ENCODE assay signal across 13 cellular contexts in the genomic region with DNA sequence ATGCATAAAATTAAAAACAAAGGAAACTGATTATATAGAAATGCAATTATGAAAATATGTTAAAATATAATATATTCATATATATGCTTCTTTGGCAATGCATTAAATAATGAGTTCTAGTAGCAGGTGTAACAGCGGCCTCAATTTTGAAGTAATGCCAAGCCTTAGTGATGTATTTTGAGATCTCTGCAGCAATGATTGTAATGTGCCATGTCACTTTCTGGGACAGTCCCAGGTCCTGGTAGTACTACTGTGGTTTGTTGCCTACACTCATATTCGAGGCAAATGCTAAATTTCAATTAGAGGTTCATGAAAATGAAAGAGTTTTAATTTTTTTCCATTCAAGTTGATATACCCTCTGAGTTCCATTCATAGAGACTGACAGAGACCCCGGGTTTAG.
A peak's percentile ranks its signal among the peaks of the same experiment; 100 is the strongest.
DNase-seq lines count a peak whose midpoint lies in the region; ATAC-seq and TF ChIP-seq lines count a peak whose summit lies in the region.
"Had no signal": no experiment of that assay in that cellular context is flagged by ENCODE, and none has a peak within 500 bp of the region (broad histone marks: within the 10 kb centered on the region; RNA-seq: fewer than 3 reads in every experiment).

No MANE protein-coding gene starts in this region.

- no peaks in the 10 kb centered on the region for H3K27me3 Mint-ChIP-seq in chondrocyte (ENCODE audit: low read depth)
- H3K27me3 Mint-ChIP-seq: CD4-positive, alpha-beta T cell had no signal

- no peak overlapping the region for H2AFZ ChIP-seq in neural cell (ENCODE audit: low read depth, low read length)

- ATAC-seq in foreskin keratinocyte: no peak

- H3K27me3 ChIP-seq in neural cell (ENCODE audit: insufficient read depth, low read depth, low read length) (no peaks in the 10 kb centered on the region), foreskin keratinocyte (no peaks in the 10 kb centered on the region)

- no peaks in the 10 kb centered on the region for H3K79me2 ChIP-seq in neural cell (replicated peaks; ENCODE audit: insufficient read depth, low read length)

- H3K4me2 ChIP-seq in neural cell (ENCODE audit: low read length): no peak overlapping the region

- H3K4me1 ChIP-seq in foreskin keratinocyte: no peaks in the 10 kb centered on the region
- H3K4me1 ChIP-seq: Caco-2 had no signal

- no peak for TF ChIP-seq RAD21 in neural cell (conservative IDR thresholded peaks at IDR 0.05)

- no peaks in the 10 kb centered on the region for H3K9me3 Mint-ChIP-seq in chondrocyte (ENCODE audit: low read depth)
- H3K9me3 Mint-ChIP-seq: CD4-positive, alpha-beta T cell; H9 had no signal

- no peak overlapping the region for H3K4me3 ChIP-seq in neural cell (ENCODE audit: low read length)

- H3K9ac ChIP-seq in neural cell (ENCODE audit: low read length): no peak overlapping the region

- no peaks in the 10 kb centered on the region for H3K36me3 ChIP-seq in neural cell (ENCODE audit: insufficient read depth, low read length)

- H3K27ac ChIP-seq in neural cell (ENCODE audit: low read length) (peak overlapping the region; percentile 62), foreskin keratinocyte (no peak overlapping the region)
- H3K27ac ChIP-seq: C4-2B had no signal

- no peaks in the 10 kb centered on the region for H4K20me1 ChIP-seq in neural cell (ENCODE audit: insufficient read depth)

- TF ChIP-seq EP300 in neural cell (conservative IDR thresholded peaks at IDR 0.05; ENCODE audit: poor library complexity, severe bottlenecking): no peak

- H3K4me1 Mint-ChIP-seq in chondrocyte (ENCODE audit: low read depth): peaks cover 5% of the 10 kb centered on the region

- peak; percentile 93 for DNase-seq in G401 (ENCODE audit: low spot score)
- DNase-seq in cerebellar nuclear complex (lab: John Stamatoyannopoulos, UW): peak; percentile 35 to 59
- DNase-seq in DMS53 (lab: John Stamatoyannopoulos, UW): no peak
- DNase-seq in foreskin keratinocyte: no peak
- DNase-seq in chondrocyte (ENCODE audit: low spot score): no peak
- DNase-seq: AML-193; Caco-2; CD4-positive, alpha-beta T cell; DMS79; GF-D8; H9 had no signal

- no peaks in the 10 kb centered on the region for H3K9me3 ChIP-seq in neural cell (ENCODE audit: low read length)
- H3K9me3 ChIP-seq: Caco-2 had no signal

- in situ Hi-C loops in G401 (cut with HindIII; ENCODE audit: low sequenced_read_pairs): no loop called here

- no peak for TF ChIP-seq CTCF in neural cell (IDR thresholded peaks at IDR 0.05; ENCODE audit: poor library complexity, severe bottlenecking)
- no peak for TF ChIP-seq CTCF in foreskin keratinocyte (conservative IDR thresholded peaks at IDR 0.05)
- no peak for TF ChIP-seq CTCF in chondrocyte (IDR thresholded peaks at IDR 0.05)

- peaks cover 15% of the 10 kb centered on the region for H3K36me3 Mint-ChIP-seq in chondrocyte (ENCODE audit: low read depth)

- no peak overlapping the region for H3K4me3 Mint-ChIP-seq in chondrocyte (ENCODE audit: unreplicated experiment)
- H3K4me3 Mint-ChIP-seq: CD4-positive, alpha-beta T cell; H9 had no signal

- no peak overlapping the region for H3K27ac Mint-ChIP-seq in chondrocyte (ENCODE audit: unreplicated experiment)
- H3K27ac Mint-ChIP-seq: CD4-positive, alpha-beta T cell; H9 had no signal

- no peaks in the 10 kb centered on the region for H3K9me2 ChIP-seq in neural cell (ENCODE audit: insufficient read depth, low read length)

- H3F3A ChIP-seq in neural cell (ENCODE audit: insufficient read depth, low read length, poor library complexity, severe bottlenecking): no peaks in the 10 kb centered on the region

TF ChIP-seq in neural cell, 6 proteins besides CTCF, POLR2A, EP300 and RAD21:
- TF ChIP-seq EZH2 (IDR thresholded peaks at IDR 0.05; ENCODE audit: borderline replicate concordance, insufficient read depth, low read length, poor library complexity, severe bottlenecking): no peak
- no peak for TF ChIP-seq POLR2AphosphoS5 (IDR thresholded peaks at IDR 0.05)
- no peak for TF ChIP-seq MXI1 (conservative IDR thresholded peaks at IDR 0.05; ENCODE audit: poor library complexity, severe bottlenecking)
- TF ChIP-seq, protein P1, sequence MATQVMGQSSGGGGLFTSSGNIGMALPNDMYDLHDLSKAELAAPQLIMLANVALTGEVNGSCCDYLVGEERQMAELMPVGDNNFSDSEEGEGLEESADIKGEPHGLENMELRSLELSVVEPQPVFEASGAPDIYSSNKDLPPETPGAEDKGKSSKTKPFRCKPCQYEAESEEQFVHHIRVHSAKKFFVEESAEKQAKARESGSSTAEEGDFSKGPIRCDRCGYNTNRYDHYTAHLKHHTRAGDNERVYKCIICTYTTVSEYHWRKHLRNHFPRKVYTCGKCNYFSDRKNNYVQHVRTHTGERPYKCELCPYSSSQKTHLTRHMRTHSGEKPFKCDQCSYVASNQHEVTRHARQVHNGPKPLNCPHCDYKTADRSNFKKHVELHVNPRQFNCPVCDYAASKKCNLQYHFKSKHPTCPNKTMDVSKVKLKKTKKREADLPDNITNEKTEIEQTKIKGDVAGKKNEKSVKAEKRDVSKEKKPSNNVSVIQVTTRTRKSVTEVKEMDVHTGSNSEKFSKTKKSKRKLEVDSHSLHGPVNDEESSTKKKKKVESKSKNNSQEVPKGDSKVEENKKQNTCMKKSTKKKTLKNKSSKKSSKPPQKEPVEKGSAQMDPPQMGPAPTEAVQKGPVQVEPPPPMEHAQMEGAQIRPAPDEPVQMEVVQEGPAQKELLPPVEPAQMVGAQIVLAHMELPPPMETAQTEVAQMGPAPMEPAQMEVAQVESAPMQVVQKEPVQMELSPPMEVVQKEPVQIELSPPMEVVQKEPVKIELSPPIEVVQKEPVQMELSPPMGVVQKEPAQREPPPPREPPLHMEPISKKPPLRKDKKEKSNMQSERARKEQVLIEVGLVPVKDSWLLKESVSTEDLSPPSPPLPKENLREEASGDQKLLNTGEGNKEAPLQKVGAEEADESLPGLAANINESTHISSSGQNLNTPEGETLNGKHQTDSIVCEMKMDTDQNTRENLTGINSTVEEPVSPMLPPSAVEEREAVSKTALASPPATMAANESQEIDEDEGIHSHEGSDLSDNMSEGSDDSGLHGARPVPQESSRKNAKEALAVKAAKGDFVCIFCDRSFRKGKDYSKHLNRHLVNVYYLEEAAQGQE (IDR thresholded peaks at IDR 0.05; ENCODE audit: borderline replicate concordance): no peak
- TF ChIP-seq SMC3 (conservative IDR thresholded peaks at IDR 0.05; ENCODE audit: poor library complexity): no peak
- TF ChIP-seq TAF1 (IDR thresholded peaks at IDR 0.05; ENCODE audit: low read depth): no peak

Comparison
In these comparisons a context has a peak if more than half of its experiments do, and no peak if none do; other contexts are left out.
1. DNase-seq: peak in G401 (single experiment) and cerebellar nuclear complex (2 of 2); none in DMS53 (single experiment), foreskin keratinocyte (0 of 2) and chondrocyte (single experiment).